20 cellular contexts compared by ENCODE assay signal in the genomic region with DNA sequence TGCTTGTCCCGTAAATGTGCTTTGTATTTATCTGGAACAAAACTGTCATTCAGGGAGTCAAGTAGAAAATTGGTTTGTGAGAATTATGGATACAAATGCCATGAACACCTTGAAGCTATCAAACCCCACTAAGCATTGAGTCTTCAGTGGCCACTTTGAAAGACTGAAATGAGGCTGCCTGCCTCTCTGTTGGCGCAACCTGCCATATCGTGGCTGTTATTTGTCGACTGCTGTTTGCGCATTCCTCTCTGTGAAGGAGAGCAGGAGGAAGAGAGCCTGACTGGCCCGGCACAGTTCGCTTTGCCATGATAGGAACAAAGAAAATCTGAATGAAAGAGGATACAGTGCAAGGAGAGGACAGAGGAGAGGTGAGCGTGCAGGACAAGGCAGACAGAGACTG.
A peak's percentile ranks its signal among the peaks of the same experiment; 100 is the strongest.
DNase-seq lines count a peak whose midpoint lies in the region; ATAC-seq, FAIRE-seq and TF ChIP-seq lines count a peak whose summit lies in the region.
"Had no signal": no experiment of that assay in that cellular context is flagged by ENCODE, and none has a peak within 500 bp of the region (broad histone marks: within the 10 kb centered on the region; RNA-seq: fewer than 3 reads in every experiment).

No MANE protein-coding gene starts in this region.

- H3F3A ChIP-seq in GM23338 (replicated peaks; ENCODE audit: low read depth), result no peaks in the 10 kb centered on the region

- H4K91ac ChIP-seq in H1 (replicated peaks; ENCODE audit: insufficient read length, low read length), result no peak overlapping the region

- H3K4me1 ChIP-seq in GM23338 (ENCODE audit: insufficient read depth) (peaks cover 35% of the 10 kb centered on the region), HUES6 (ENCODE audit: control insufficient read depth, insufficient read depth, low read length) (peaks cover 30% of the 10 kb centered on the region), H1 (replicated peaks in 1 of 4; ENCODE audit: control insufficient read depth in 3 of 4, insufficient read depth in 4 of 4, low read length in 3 of 4) (peaks cover 0 to 13% (median 8%) of the 10 kb centered on the region in 4 experiments; a peak in 5 of 7 replicates)

- ATAC-seq in GM23338 (peak; percentile 57), HG03039 (IDR thresholded peaks at IDR 0.05; ENCODE audit: unreplicated experiment) (no peak), HG02970 (IDR thresholded peaks at IDR 0.05; ENCODE audit: low FRiP score, unreplicated experiment) (no peak), HG02852 (IDR thresholded peaks at IDR 0.05; ENCODE audit: unreplicated experiment) (no peak)
- ATAC-seq: GM12878 had no signal

- H3K27me3 ChIP-seq in GM23338 (ENCODE audit: insufficient read depth) (no peaks in the 10 kb centered on the region), HUES6 (ENCODE audit: control insufficient read depth, insufficient read depth, low read length) (no peaks in the 10 kb centered on the region), H1 (replicated peaks in 1 of 4; ENCODE audit: control insufficient read depth in 3 of 4, extremely low read depth in 1 of 4, insufficient read depth in 3 of 4, low read length in 3 of 4) (no peaks in the 10 kb centered on the region)

- H3K9ac ChIP-seq in HUES6 (ENCODE audit: low read length) (no peak overlapping the region), H1 (replicated peaks in 1 of 4; ENCODE audit: extremely low read depth in 1 of 4, low read depth in 3 of 4, low read length in 3 of 4) (no peak overlapping the region)
- H3K9ac ChIP-seq: GM23248 had no signal

- DNase-seq in GM23338 (ENCODE audit: low spot score), result peak; percentile 25
- no peak for DNase-seq in H1 (ENCODE audit: low read depth in 1 of 2, low spot score in 2 of 2)
- no peak for DNase-seq in neural crest cell (ENCODE audit: low read depth, low spot score)
- DNase-seq in NCI-H1105 (lab: John Stamatoyannopoulos, UW), result no peak
- DNase-seq: C1 segment of cervical spinal cord; Calu3; CD4-positive, alpha-beta memory T cell; COR-L47; DMS153; DND-41; GDM1; GM23248; HCEC 1CT had no signal

- peaks cover 5% of the 10 kb centered on the region; the same call in 2 of the 3 replicates for H3K36me3 Mint-ChIP-seq in GM23338 (ENCODE audit: low read depth)
- H3K36me3 Mint-ChIP-seq in neural crest cell (ENCODE audit: low read depth), result no peaks in the 10 kb centered on the region
- H3K36me3 Mint-ChIP-seq: CD4-positive, alpha-beta memory T cell had no signal

- H2BK15ac ChIP-seq in H1 (ENCODE audit: low read length), result no peak overlapping the region

- no peak overlapping the region for H4K5ac ChIP-seq in H1 (ENCODE audit: insufficient read length, low read depth, low read length)

- no peak overlapping the region for H3K14ac ChIP-seq in H1 (ENCODE audit: insufficient read length)

- peak overlapping the region; percentile 49; the same call in 1 of the 2 replicates for H2BK20ac ChIP-seq in H1 (ENCODE audit: low read length)

- TF ChIP-seq EP300 in H1 (IDR thresholded peaks at IDR 0.05; ENCODE audit: borderline replicate concordance in 1 of 2, low read depth in 2 of 2, low read length in 2 of 2), result no peak

- POLR2A ChIA-PET in H1 (lab: Charles Lee; ENCODE audit: partially characterized antibody), result no interaction called here

- no peak overlapping the region for H3K56ac ChIP-seq in H1 (replicated peaks; ENCODE audit: insufficient read length, low read depth, low read length)

- H3K4me3 ChIP-seq in GM23338 (no peak overlapping the region), HUES6 (ENCODE audit: low read depth, low read length) (no peak overlapping the region), H1 (ENCODE audit: extremely low read depth in 1 of 4, insufficient read depth in 2 of 4, low read depth in 3 of 4, low read length in 4 of 4) (no peak overlapping the region)
- H3K4me3 ChIP-seq: GM12878, GM23248 had no signal

- no peak for TF ChIP-seq RAD21 in H1 (IDR thresholded peaks at IDR 0.05 in 1 of 2, conservative IDR thresholded peaks at IDR 0.05 in 1 of 2; ENCODE audit: low read depth in 2 of 2, low read length in 2 of 2)

- H2AFZ ChIP-seq in GM23338 (peak overlapping the region; percentile 78; the same call in 1 of the 2 replicates), H1 (ENCODE audit: low read length) (0 out of 2 replicates have a peak overlapping the region, but pooled peaks have one; percentile 30)
- H2AFZ ChIP-seq: GM23248 had no signal

- no peak overlapping the region for H2AK5ac ChIP-seq in H1 (ENCODE audit: low read depth, low read length)

- no peak overlapping the region for H2BK120ac ChIP-seq in H1 (replicated peaks; ENCODE audit: low read depth, low read length)

- peaks cover 8% of the 10 kb centered on the region for H3K9me2 ChIP-seq in GM23338 (ENCODE audit: insufficient read depth)

- H3K23ac ChIP-seq in H1 (ENCODE audit: insufficient read length), result no peak overlapping the region

- H3K4me2 ChIP-seq in GM23338 (0 out of 2 replicates have a peak overlapping the region, but pooled peaks have one; percentile 48), H1 (ENCODE audit: insufficient read depth in 1 of 2, low read depth in 2 of 2, low read length in 2 of 2) (no peak overlapping the region)

- TF ChIP-seq POLR2A in H1 (IDR thresholded peaks at IDR 0.05; ENCODE audit: control extremely low read depth in 1 of 2, low read depth in 2 of 2, low read length in 2 of 2), result no peak

- 0 out of 2 replicates have a peak, but pooled peaks cover 3% of the 10 kb centered on the region for H3K9me3 ChIP-seq in HUES6 (ENCODE audit: control insufficient read depth, insufficient read depth, low read depth, low read length)
- peaks cover 0 to 4% of the 10 kb centered on the region in 2 experiments; a peak in 1 of 4 replicates for H3K9me3 ChIP-seq in H1 (ENCODE audit: insufficient read depth in 2 of 2, low read depth in 1 of 2, low read length in 1 of 2)

- H3K27ac ChIP-seq in GM23338 (ENCODE audit: low read depth) (no peak overlapping the region), HUES6 (ENCODE audit: low read depth, low read length) (peak overlapping the region; percentile 36; the same call in 1 of the 2 replicates), H1 (ENCODE audit: low read depth, low read length) (no peak overlapping the region)
- H3K27ac ChIP-seq: GM23248 had no signal

- H3K79me2 ChIP-seq in GM23338 (replicated peaks; ENCODE audit: insufficient read depth) (no peaks in the 10 kb centered on the region), H1 (ENCODE audit: control insufficient read depth in 1 of 2, insufficient read depth in 2 of 2, low read length in 2 of 2) (no peaks in the 10 kb centered on the region)

- H3K9me3 Mint-ChIP-seq in GM23338, result peaks cover 4% of the 10 kb centered on the region; the same call in 2 of the 3 replicates
- H3K9me3 Mint-ChIP-seq in neural crest cell, result no peaks in the 10 kb centered on the region
- H3K9me3 Mint-ChIP-seq: CD4-positive, alpha-beta memory T cell had no signal

- no peak overlapping the region for H4K8ac ChIP-seq in H1 (ENCODE audit: extremely low read depth, insufficient read depth, low read length)

- H3K18ac ChIP-seq in H1 (ENCODE audit: extremely low read depth, low read length), result peak overlapping the region; percentile 53; the same call in 1 of the 2 replicates

- H3K27me3 Mint-ChIP-seq in GM23338 (ENCODE audit: insufficient read depth, low read depth, poor library complexity), result no peaks in the 10 kb centered on the region
- H3K27me3 Mint-ChIP-seq in neural crest cell (ENCODE audit: low read depth), result no peaks in the 10 kb centered on the region

- peak overlapping the region; percentile 53; the same call in 1 of the 2 replicates for H2BK5ac ChIP-seq in H1 (ENCODE audit: low read depth, low read length)

- H2BK12ac ChIP-seq in H1 (ENCODE audit: low read depth, low read length), result peak overlapping the region; percentile 84; the same call in 1 of the 2 replicates

- peak overlapping the region; percentile 60; the same call in 1 of the 2 replicates for H3K27ac Mint-ChIP-seq in GM23338
- peak overlapping the region; percentile 24 for H3K27ac Mint-ChIP-seq in neural crest cell (ENCODE audit: unreplicated experiment)

- CTCF ChIA-PET in H1 (lab: Charles Lee; ENCODE audit: partially characterized antibody), result interaction anchor here (0.6 to 1.8 kb wide), 5 partner anchors 12 to 307 kb away, joined by 3 to 5 read pairs (median 3); no protein-coding TSS in a partner anchor

- peak overlapping the region; percentile 13 for H3K4ac ChIP-seq in H1 (replicated peaks; ENCODE audit: insufficient read length, low read depth, low read length)

- H3K79me1 ChIP-seq in H1 (ENCODE audit: low read depth, low read length), result no peaks in the 10 kb centered on the region

- H3K4me3 Mint-ChIP-seq in GM23338, result no peak overlapping the region
- no peak overlapping the region for H3K4me3 Mint-ChIP-seq in neural crest cell
- H3K4me3 Mint-ChIP-seq: CD4-positive, alpha-beta memory T cell had no signal

- WGBS in H1 (ENCODE audit: extremely low coverage in 1 of 2, insufficient coverage in 1 of 2, insufficient read length in 1 of 2, insufficient replicate concordance in 2 of 2, low coverage in 1 of 2, low lambda C conversion rate in 2 of 2, missing lambda C conversion rate in 1 of 2), 2 experiments, result 83% methylated on average over 8 of the region's 8 CpGs; no CpG with 5 or more reads in 1 of the 2 experiments

- FAIRE-seq in H1 (lab: Jason Lieb, UNC), result peak; percentile 13
- FAIRE-seq: GM12878, GM19239, H54 had no signal

- H3K36me3 ChIP-seq in GM23338 (ENCODE audit: insufficient read depth), result no peaks in the 10 kb centered on the region
- H3K36me3 ChIP-seq in HUES6 (ENCODE audit: control insufficient read depth, insufficient read depth, low read length), result no peaks in the 10 kb centered on the region
- H3K36me3 ChIP-seq in H1 (ENCODE audit: control insufficient read depth in 2 of 4, insufficient read depth in 4 of 4, low read length in 3 of 4), result no peaks in the 10 kb centered on the region

- H4K20me1 ChIP-seq in GM23338 (replicated peaks; ENCODE audit: insufficient read depth) (no peaks in the 10 kb centered on the region), H1 (replicated peaks in 1 of 2; ENCODE audit: control insufficient read depth in 1 of 2, insufficient read depth in 2 of 2, low read length in 2 of 2) (no peaks in the 10 kb centered on the region)

- peaks cover 44% of the 10 kb centered on the region for H3K4me1 Mint-ChIP-seq in GM23338
- no peaks in the 10 kb centered on the region for H3K4me1 Mint-ChIP-seq in neural crest cell
- H3K4me1 Mint-ChIP-seq: CD4-positive, alpha-beta memory T cell had no signal

- H3K23me2 ChIP-seq in H1 (ENCODE audit: low read depth, low read length), result no peaks in the 10 kb centered on the region

- TF ChIP-seq CTCF in GM23338 (conservative IDR thresholded peaks at IDR 0.05; ENCODE audit: low read depth in 2 of 2) (no peak), H1 (IDR thresholded peaks at IDR 0.05; ENCODE audit: control extremely low read depth in 1 of 3, insufficient read depth in 1 of 3, low read depth in 1 of 3, low read length in 3 of 3) (no peak), neural crest cell (conservative IDR thresholded peaks at IDR 0.05) (no peak)

TF ChIP-seq in GM23338, 12 proteins besides CTCF, POLR2A, EP300 and RAD21 (continues in another document):
- TF ChIP-seq NANOG (IDR thresholded peaks at IDR 0.05; ENCODE audit: borderline replicate concordance) (no peak), ZNF114 (CRISPR knock-in tag; IDR thresholded peaks at IDR 0.05) (no peak), STAT1 (IDR thresholded peaks at IDR 0.05; ENCODE audit: unreplicated experiment) (no peak)

TF ChIP-seq in H1, 55 proteins besides CTCF, POLR2A, EP300 and RAD21 (continues in another document):
- no peak for TF ChIP-seq TAF7 (optimal IDR thresholded peaks at IDR 0.05; ENCODE audit: borderline replicate concordance, low read depth, low read length)
